ENCODE assay signal across 8 cellular contexts in genomic region chr13:33543631-33544030, GRCh38.
DNase-seq lines count a peak whose midpoint lies in the region; TF ChIP-seq lines count a peak whose summit lies in the region.

No MANE protein-coding gene starts in this region.

- TF ChIP-seq CTCF in BE2C (IDR thresholded peaks at IDR 0.05; ENCODE audit: low read depth, low read length), result no peak

- no peaks in the 10 kb centered on the region for H3K27me3 Mint-ChIP-seq in activated T-helper 2 cell treated with anti-CD3 and anti-CD28 coated beads, Interferon-gamma antibody, Interleukin-2, Interleukin-4, amounts not matched to agents 10 μg/mL and 5 μg/mL and 100 μg/mL, durations not matched to agents 14 hours and 24 hours and 36 hours (ENCODE audit: low read depth)

- peak overlapping the region; percentile 98 for H3K27ac Mint-ChIP-seq in activated T-helper 2 cell treated with anti-CD3 and anti-CD28 coated beads, Interferon-gamma antibody, Interleukin-2, Interleukin-4, amounts not matched to agents 10 μg/mL and 5 μg/mL and 100 μg/mL, durations not matched to agents 14 hours and 24 hours and 36 hours

- H3K4me1 ChIP-seq in BE2C (peaks cover 10% of the 10 kb centered on the region), HUES48 (ENCODE audit: control insufficient read depth, insufficient read depth, low read length) (peaks cover 35% of the 10 kb centered on the region)

- H3K9me3 ChIP-seq in BE2C (no peaks in the 10 kb centered on the region), HUES48 (ENCODE audit: control insufficient read depth, insufficient read depth, low read length) (no peaks in the 10 kb centered on the region)

- H3K36me3 Mint-ChIP-seq in activated T-helper 2 cell treated with anti-CD3 and anti-CD28 coated beads, Interferon-gamma antibody, Interleukin-2, Interleukin-4, amounts not matched to agents 10 μg/mL and 5 μg/mL and 100 μg/mL, durations not matched to agents 14 hours and 24 hours and 36 hours (ENCODE audit: low read depth), result peaks cover 9% of the 10 kb centered on the region

- peak overlapping the region; percentile 79 for H3K4me3 Mint-ChIP-seq in activated T-helper 2 cell treated with anti-CD3 and anti-CD28 coated beads, Interferon-gamma antibody, Interleukin-2, Interleukin-4, amounts not matched to agents 10 μg/mL and 5 μg/mL and 100 μg/mL, durations not matched to agents 14 hours and 24 hours and 36 hours (ENCODE audit: low read depth)

- H3K27ac ChIP-seq in HUES48 (ENCODE audit: low read depth, low read length) (peak overlapping the region; percentile 99), layer of hippocampus (ENCODE audit: low read depth, low read length) (peak overlapping the region; percentile 99), temporal lobe (ENCODE audit: low read depth, low read length) (peak overlapping the region; percentile 100)

- H3K9me3 Mint-ChIP-seq in activated T-helper 2 cell treated with anti-CD3 and anti-CD28 coated beads, Interferon-gamma antibody, Interleukin-2, Interleukin-4, amounts not matched to agents 10 μg/mL and 5 μg/mL and 100 μg/mL, durations not matched to agents 14 hours and 24 hours and 36 hours, result no peaks in the 10 kb centered on the region

- peaks cover 45% of the 10 kb centered on the region for H3K4me1 Mint-ChIP-seq in activated T-helper 2 cell treated with anti-CD3 and anti-CD28 coated beads, Interferon-gamma antibody, Interleukin-2, Interleukin-4, amounts not matched to agents 10 μg/mL and 5 μg/mL and 100 μg/mL, durations not matched to agents 14 hours and 24 hours and 36 hours (ENCODE audit: low read depth)

- DNase-seq in BE2C (no peak), HPDE6-E6E7 (ENCODE audit: extremely low spot score) (no peak), iPS-NIHi7 (ENCODE audit: extremely low spot score) (no peak), HuH-7 (ENCODE audit: low spot score) (no peak)
- DNase-seq in activated T-helper 2 cell treated with anti-CD3 and anti-CD28 coated beads, Interferon-gamma antibody, Interleukin-2, Interleukin-4, amounts not matched to agents 10 μg/mL and 5 μg/mL and 100 μg/mL, durations not matched to agents 14 hours and 24 hours and 36 hours (ENCODE audit: low spot score), result no peak

- peak overlapping the region; percentile 97 for H3K9ac ChIP-seq in HUES48 (ENCODE audit: low read depth, low read length)

- intact Hi-C loops in activated T-helper 2 cell treated with anti-CD3 and anti-CD28 coated beads, Interferon-gamma antibody, Interleukin-2, Interleukin-4, amounts not matched to agents 10 μg/mL and 5 μg/mL and 100 μg/mL, durations not matched to agents 14 hours and 24 hours and 36 hours (cut with micrococcal nuclease), result loop anchor here (1.0 to 5.0 kb wide), 10 partner anchors 67 to 1619 kb away; partner anchors contain the start of gene N4BP2L2

- H3K27me3 ChIP-seq in BE2C (no peaks in the 10 kb centered on the region), HUES48 (ENCODE audit: control insufficient read depth, insufficient read depth, low read length) (no peaks in the 10 kb centered on the region), layer of hippocampus (ENCODE audit: control insufficient read depth, insufficient read depth, low read length) (no peaks in the 10 kb centered on the region)

- peak overlapping the region; percentile 68 for H3K4me3 ChIP-seq in BE2C (ENCODE audit: low read depth, low read length)
- peak overlapping the region; percentile 79 for H3K4me3 ChIP-seq in HUES48 (ENCODE audit: low read depth, low read length)

- H3K36me3 ChIP-seq in BE2C (no peaks in the 10 kb centered on the region), HUES48 (ENCODE audit: control insufficient read depth, insufficient read depth, low read length) (no peaks in the 10 kb centered on the region)
